Comparison of ENCODE assay signal across 1 cellular context in genomic region chr13:29006359-29006850, GRCh38.
TF ChIP-seq lines count a peak whose summit lies in the region.

No MANE protein-coding gene starts in this region.

TF ChIP-seq in H1, 55 proteins besides CTCF, POLR2A, EP300 and RAD21:
- no peak for TF ChIP-seq SIRT6 (IDR thresholded peaks at IDR 0.05; ENCODE audit: low read length)
- 0 out of 2 replicates have a peak, but pooled peaks have one; percentile 33 for TF ChIP-seq TEAD4 (IDR thresholded peaks at IDR 0.05; ENCODE audit: low read depth, low read length)
- peak; percentile 37; the same call in 1 of the 2 replicates for TF ChIP-seq YY1 (IDR thresholded peaks at IDR 0.05; ENCODE audit: low read depth, low read length)
- TF ChIP-seq SAP30 (IDR thresholded peaks at IDR 0.05; ENCODE audit: insufficient read depth, insufficient replicate concordance, low read length) = no peak
- TF ChIP-seq RFX5 (IDR thresholded peaks at IDR 0.05; ENCODE audit: borderline replicate concordance, low read depth, low read length) = no peak
- no peak for TF ChIP-seq E2F6 (IDR thresholded peaks at IDR 0.05)
- no peak for TF ChIP-seq SIN3A (conservative IDR thresholded peaks at IDR 0.05 in 1 of 2, IDR thresholded peaks at IDR 0.05 in 1 of 2; ENCODE audit: low read depth in 1 of 2, low read length in 2 of 2)
TF ChIP-seq in H1: peak in this region for 2.
